In genomic region chr1:177872563-177872900, GRCh38 we compare ENCODE assay signal across 19 cellular contexts.
DNase-seq lines count a peak whose midpoint lies in the region; ATAC-seq, FAIRE-seq and TF ChIP-seq lines count a peak whose summit lies in the region.
"Had no signal": no experiment of that assay in that cellular context is flagged by ENCODE, and none has a peak within 500 bp of the region (broad histone marks: within the 10 kb centered on the region; RNA-seq: fewer than 3 reads in every experiment).

No MANE protein-coding gene starts in this region.

- no peaks in the 10 kb centered on the region for H3K27me3 ChIP-seq in BLaER1 treated with 17β-estradiol and CSF1 and Interleukin-3, amounts not matched to agents 10 nM and 100 nM
- H3K27me3 ChIP-seq: esophagus muscularis mucosa, SJSA1 had no signal

- no peaks in the 10 kb centered on the region for H3K36me3 ChIP-seq in BLaER1 treated with 17β-estradiol and CSF1 and Interleukin-3, amounts not matched to agents 10 nM and 100 nM
- H3K36me3 ChIP-seq: esophagus muscularis mucosa, SJSA1 had no signal

- no peak overlapping the region for H3K4me3 ChIP-seq in BLaER1 treated with 17β-estradiol and CSF1 and Interleukin-3, amounts not matched to agents 10 nM and 100 nM
- H3K4me3 ChIP-seq: esophagus muscularis mucosa, PC-9, SJSA1 had no signal

- peak; percentile 27 for FAIRE-seq in GM12892 (lab: Jason Lieb, UNC)

- H3K9me3 ChIP-seq in BLaER1 treated with 17β-estradiol and CSF1 and Interleukin-3, amounts not matched to agents 10 nM and 100 nM (replicated peaks in 1 of 11), result peaks cover 6 to 26% (median 13%) of the 10 kb centered on the region in 11 experiments; a peak in 16 of 22 replicates
- H3K9me3 ChIP-seq: esophagus muscularis mucosa, SJSA1 had no signal

- TF ChIP-seq POLR2A in GM12892 (IDR thresholded peaks at IDR 0.05; ENCODE audit: low read depth, low read length), result no peak

- H3K4me3 Mint-ChIP-seq in activated T-helper 1 cell treated with anti-CD3 and anti-CD28 coated beads, Interleukin-12 subunit alpha, Interleukin-12 subunit beta, Interleukin-2, Interleukin-4 antibody, amounts not matched to agents 30 ng/mL and 10 ng/mL and 1 ng/mL, durations not matched to agents 14 hours and 24 hours and 36 hours, result no peak overlapping the region
- H3K4me3 Mint-ChIP-seq: T-helper 1 cell treated with Interleukin-12 subunit alpha and Interleukin-12 subunit beta and Interleukin-4 antibody, amounts not matched to agents 30 μg/mL and 1 μg/mL, for 36 hours had no signal

- DNase-seq in GM12892 (ENCODE audit: insufficient read length) (no peak), NCI-H748 treated with DMSO at 0.1 percent for 48 hours (lab: John Stamatoyannopoulos, UW) (peak; percentile 59), left lobe of liver (ENCODE audit: low spot score) (no peak)
- DNase-seq in activated T-helper 1 cell treated with anti-CD3 and anti-CD28 coated beads, Interleukin-12 subunit alpha, Interleukin-12 subunit beta, Interleukin-2, Interleukin-4 antibody, amounts not matched to agents 30 ng/mL and 10 ng/mL and 1 ng/mL, durations not matched to agents 14 hours and 24 hours and 36 hours (ENCODE audit: low spot score), result no peak
- DNase-seq: activated CD8-positive, alpha-beta memory T cell treated with anti-CD3 and anti-CD28 coated beads, Interleukin-2, amount 50 U/mL, for 48 hours; activated gamma-delta T cell; glutamatergic neuron; occipital lobe; PC-9; retina; stimulated activated CD4-positive, alpha-beta T cell treated with anti-CD3 and anti-CD28 coated beads, Interleukin-12 subunit alpha, Interleukin-12 subunit beta, amount 100 ng/mL, for 4 hours; stimulated activated CD8-positive, alpha-beta memory T cell treated with anti-CD3 and anti-CD28 coated beads, Interleukin-4, amount 100 ng/mL, for 48 hours had no signal

- no peak overlapping the region for H3K27ac ChIP-seq in BLaER1 treated with 17β-estradiol and CSF1 and Interleukin-3, amounts not matched to agents 10 nM and 100 nM
- H3K27ac ChIP-seq: esophagus muscularis mucosa, PC-9 had no signal

- H3K36me3 Mint-ChIP-seq in activated T-helper 1 cell treated with anti-CD3 and anti-CD28 coated beads, Interleukin-12 subunit alpha, Interleukin-12 subunit beta, Interleukin-2, Interleukin-4 antibody, amounts not matched to agents 30 ng/mL and 10 ng/mL and 1 ng/mL, durations not matched to agents 14 hours and 24 hours and 36 hours (ENCODE audit: low read depth), result no peaks in the 10 kb centered on the region

- no peak overlapping the region for H3K27ac Mint-ChIP-seq in activated T-helper 1 cell treated with anti-CD3 and anti-CD28 coated beads, Interleukin-12 subunit alpha, Interleukin-12 subunit beta, Interleukin-2, Interleukin-4 antibody, amounts not matched to agents 30 ng/mL and 10 ng/mL and 1 ng/mL, durations not matched to agents 14 hours and 24 hours and 36 hours
- H3K27ac Mint-ChIP-seq: T-helper 1 cell treated with Interleukin-12 subunit alpha and Interleukin-12 subunit beta and Interleukin-4 antibody, amounts not matched to agents 30 μg/mL and 1 μg/mL, for 36 hours had no signal

- no peaks in the 10 kb centered on the region for H3K27me3 Mint-ChIP-seq in activated T-helper 1 cell treated with anti-CD3 and anti-CD28 coated beads, Interleukin-12 subunit alpha, Interleukin-12 subunit beta, Interleukin-2, Interleukin-4 antibody, amounts not matched to agents 30 ng/mL and 10 ng/mL and 1 ng/mL, durations not matched to agents 14 hours and 24 hours and 36 hours (ENCODE audit: insufficient read depth)

- H3K4me1 ChIP-seq in BLaER1 treated with 17β-estradiol and CSF1 and Interleukin-3, amounts not matched to agents 10 nM and 100 nM, result peaks cover 0 to 32% (median 17%) of the 10 kb centered on the region in 10 experiments; a peak in 14 of 20 replicates
- H3K4me1 ChIP-seq: esophagus muscularis mucosa had no signal

- H3K9me3 Mint-ChIP-seq in activated T-helper 1 cell treated with anti-CD3 and anti-CD28 coated beads, Interleukin-12 subunit alpha, Interleukin-12 subunit beta, Interleukin-2, Interleukin-4 antibody, amounts not matched to agents 30 ng/mL and 10 ng/mL and 1 ng/mL, durations not matched to agents 14 hours and 24 hours and 36 hours, result peaks cover 3% of the 10 kb centered on the region
- H3K9me3 Mint-ChIP-seq: T-helper 1 cell treated with Interleukin-12 subunit alpha and Interleukin-12 subunit beta and Interleukin-4 antibody, amounts not matched to agents 30 μg/mL and 1 μg/mL, for 36 hours had no signal

- ATAC-seq in left lobe of liver, result peak; percentile 45
- ATAC-seq in HG03432 (IDR thresholded peaks at IDR 0.05; ENCODE audit: unreplicated experiment), result no peak
- no peak for ATAC-seq in GM21786 (IDR thresholded peaks at IDR 0.05; ENCODE audit: unreplicated experiment)
- ATAC-seq in GM18873 (IDR thresholded peaks at IDR 0.05; ENCODE audit: low FRiP score, unreplicated experiment), result no peak

- peak overlapping the region in 8 of 11 experiments; percentile 21 to 82 (median 64); a peak in 11 of 22 replicates for H3K4me2 ChIP-seq in BLaER1 treated with 17β-estradiol and CSF1 and Interleukin-3, amounts not matched to agents 10 nM and 100 nM
- H3K4me2 ChIP-seq: PC-9 had no signal

- H3K4me1 Mint-ChIP-seq in activated T-helper 1 cell treated with anti-CD3 and anti-CD28 coated beads, Interleukin-12 subunit alpha, Interleukin-12 subunit beta, Interleukin-2, Interleukin-4 antibody, amounts not matched to agents 30 ng/mL and 10 ng/mL and 1 ng/mL, durations not matched to agents 14 hours and 24 hours and 36 hours (ENCODE audit: low read depth), result no peaks in the 10 kb centered on the region

- intact Hi-C loops in activated T-helper 1 cell treated with anti-CD3 and anti-CD28 coated beads, Interleukin-12 subunit alpha, Interleukin-12 subunit beta, Interleukin-2, Interleukin-4 antibody, amounts not matched to agents 30 ng/mL and 10 ng/mL and 1 ng/mL, durations not matched to agents 14 hours and 24 hours and 36 hours (cut with micrococcal nuclease), result no loop called here

- no peak overlapping the region for H3K9ac ChIP-seq in BLaER1 treated with 17β-estradiol and CSF1 and Interleukin-3, amounts not matched to agents 10 nM and 100 nM

- H4K20me1 ChIP-seq in BLaER1 treated with 17β-estradiol and CSF1 and Interleukin-3, amounts not matched to agents 10 nM and 100 nM, result no peaks in the 10 kb centered on the region
